In the genomic region with DNA sequence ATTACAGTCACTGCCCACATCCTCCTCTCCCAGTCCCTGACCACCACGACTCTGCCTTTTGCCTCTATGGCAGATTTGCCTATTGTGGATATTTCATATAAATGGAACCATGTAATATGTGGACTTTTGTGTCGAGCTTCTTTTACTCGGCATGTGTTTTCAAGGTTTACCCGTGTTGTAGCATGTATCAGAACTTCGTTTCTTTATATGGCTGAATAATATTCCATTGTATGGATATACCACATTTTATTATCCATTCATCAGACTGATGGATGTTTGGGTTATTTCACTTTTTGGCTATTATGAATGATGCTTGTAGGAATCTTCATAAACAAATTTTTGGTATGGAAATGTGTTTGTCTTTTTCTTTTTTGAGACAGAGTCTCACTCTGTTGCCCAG, we compare ENCODE assay signal across 8 cellular contexts.
"Had no signal": no experiment of that assay in that cellular context is flagged by ENCODE, and none has a peak within 500 bp of the region (broad histone marks: within the 10 kb centered on the region; RNA-seq: fewer than 3 reads in every experiment).

No MANE protein-coding gene starts in this region.

- ATAC-seq: GM12878 had no signal

- H3K4me3 ChIP-seq: GM12878 had no signal

- DNase-seq: GDM1, GF-D8 had no signal

- FAIRE-seq: G401.6, GM12878, GM12891, GM12892, GM18507, GM19239 had no signal
